In genomic region chrX:68719181-68719903, GRCh38 we compare ENCODE assay signal across 15 cellular contexts.
DNase-seq lines count a peak whose midpoint lies in the region; ATAC-seq, FAIRE-seq and TF ChIP-seq lines count a peak whose summit lies in the region.
"Had no signal": no experiment of that assay in that cellular context is flagged by ENCODE, and none has a peak within 500 bp of the region (broad histone marks: within the 10 kb centered on the region; RNA-seq: fewer than 3 reads in every experiment).

No MANE protein-coding gene starts in this region.

- no peaks in the 10 kb centered on the region for H3K9me3 Mint-ChIP-seq in T-helper 2 cell treated with Interferon-gamma antibody and Interleukin-4, amounts not matched to agents 5 μg/mL and 100 μg/mL, for 36 hours
- H3K9me3 Mint-ChIP-seq: CD4-positive, alpha-beta T cell had no signal

- no peak overlapping the region for H2BK12ac ChIP-seq in neuronal stem cell (ENCODE audit: low read length)

- DNase-seq in heart left ventricle = no peak
- no peak for DNase-seq in left cardiac atrium
- DNase-seq in K562 (ENCODE audit: extremely low read depth in 1 of 4, low spot score in 3 of 4) = no peak
- no peak for DNase-seq in neuronal stem cell (ENCODE audit: low spot score)
- peak; percentile 72 for DNase-seq in spleen
- no peak for DNase-seq in T-helper 2 cell treated with Interferon-gamma antibody and Interleukin-4, amounts not matched to agents 5 μg/mL and 100 μg/mL, for 36 hours (ENCODE audit: low spot score)
- DNase-seq: ACHN; C1 segment of cervical spinal cord; Calu3; CD4-positive, alpha-beta T cell; DMS 273 treated with DMSO at 0.1 percent for 48 hours had no signal

- H3K4me3 Mint-ChIP-seq in T-helper 2 cell treated with Interferon-gamma antibody and Interleukin-4, amounts not matched to agents 5 μg/mL and 100 μg/mL, for 36 hours = no peak overlapping the region
- H3K4me3 Mint-ChIP-seq: B cell; CD4-positive, alpha-beta T cell; GM23338 had no signal

- no peak overlapping the region for H2BK15ac ChIP-seq in neuronal stem cell (ENCODE audit: low read length)

- 67 to 85% (median 77%) methylated on average over 13 to 14 of the region's 14 CpGs for WGBS in heart left ventricle, 4 donors
- WGBS in K562 (ENCODE audit: insufficient coverage, low coverage, missing lambda C conversion rate) = 52% methylated on average over 10 of the region's 14 CpGs
- no CpG with 5 or more reads among the region's 14 CpGs for WGBS in neuronal stem cell (ENCODE audit: extremely low coverage in 2 of 2, insufficient read length in 2 of 2, insufficient replicate concordance in 1 of 2), 2 donors
- WGBS in spleen, 5 donors = 78 to 95% (median 91%) methylated on average over 14 of the region's 14 CpGs

- no peaks in the 10 kb centered on the region for H3K4me1 Mint-ChIP-seq in T-helper 2 cell treated with Interferon-gamma antibody and Interleukin-4, amounts not matched to agents 5 μg/mL and 100 μg/mL, for 36 hours (ENCODE audit: low read depth)
- H3K4me1 Mint-ChIP-seq: B cell had no signal

- H3K27me3 Mint-ChIP-seq in T-helper 2 cell treated with Interferon-gamma antibody and Interleukin-4, amounts not matched to agents 5 μg/mL and 100 μg/mL, for 36 hours (ENCODE audit: low read depth) = no peaks in the 10 kb centered on the region
- H3K27me3 Mint-ChIP-seq: B cell; CD4-positive, alpha-beta T cell had no signal

- H3K27ac Mint-ChIP-seq in T-helper 2 cell treated with Interferon-gamma antibody and Interleukin-4, amounts not matched to agents 5 μg/mL and 100 μg/mL, for 36 hours = no peak overlapping the region
- H3K27ac Mint-ChIP-seq: B cell; CD4-positive, alpha-beta T cell; GM23338 had no signal

- TF ChIP-seq CTCF in heart left ventricle (IDR thresholded peaks at IDR 0.05) (no peak), K562 (IDR thresholded peaks at IDR 0.05 in 2 of 3, conservative IDR thresholded peaks at IDR 0.05 in 1 of 3; ENCODE audit: insufficient read depth in 2 of 3, low read depth in 1 of 3, low read length in 3 of 3) (no peak), spleen (IDR thresholded peaks at IDR 0.05 in 8 of 11, conservative IDR thresholded peaks at IDR 0.05 in 3 of 11) (no peak)

- H3K9me1 ChIP-seq in K562 (ENCODE audit: control insufficient read depth, insufficient read depth, low read length) = no peaks in the 10 kb centered on the region

- H3K79me1 ChIP-seq in neuronal stem cell (ENCODE audit: low read depth, low read length) = no peaks in the 10 kb centered on the region

- no TSS peak for BruUV-seq in K562 (replicated peaks; lab: Mats Ljungman, UMichigan)

- TF ChIP-seq EP300 in K562 (IDR thresholded peaks at IDR 0.05; ENCODE audit: low read length) = no peak

- H4K8ac ChIP-seq in neuronal stem cell (ENCODE audit: low read depth, low read length) = no peak overlapping the region

- no peak overlapping the region for H4K91ac ChIP-seq in neuronal stem cell (ENCODE audit: low read depth, low read length, poor library complexity)

- POLR2A ChIA-PET in K562 (lab: Yijun Ruan, JAX) = interaction anchor here (0.7 kb wide), 2 partner anchors 24 to 234 kb away, joined by 3 read pairs; no protein-coding TSS in a partner anchor

- H3K79me2 ChIP-seq in K562 (ENCODE audit: control insufficient read depth, insufficient read depth, low read length) = no peaks in the 10 kb centered on the region

- FAIRE-seq in K562 (lab: Jason Lieb, UNC) = no peak
- FAIRE-seq: GM18507 had no signal

- no peak overlapping the region for H2AK5ac ChIP-seq in neuronal stem cell (ENCODE audit: low read depth, low read length)

- ATAC-seq in heart left ventricle = peak; percentile 5 to 72 (median 40)
- ATAC-seq in left cardiac atrium = no peak
- ATAC-seq in K562 = no peak
- no peak for ATAC-seq in GM19397 (IDR thresholded peaks at IDR 0.05; ENCODE audit: unreplicated experiment)

- no peak overlapping the region for H3K18ac ChIP-seq in neuronal stem cell (ENCODE audit: low read length)

- H3K4me2 ChIP-seq in K562 (ENCODE audit: insufficient read depth, low read length) = no peak overlapping the region
- no peak overlapping the region for H3K4me2 ChIP-seq in neuronal stem cell (ENCODE audit: insufficient read depth, low read length, poor library complexity, severe bottlenecking)
- H3K4me2 ChIP-seq: GM23338 had no signal

- H3K9ac ChIP-seq in K562 (ENCODE audit: insufficient read depth in 1 of 2, low read depth in 2 of 2, low read length in 2 of 2) (no peak overlapping the region), neuronal stem cell (ENCODE audit: low read depth, low read length, poor library complexity) (no peak overlapping the region)

- TF ChIP-seq POLR2A in heart left ventricle (IDR thresholded peaks at IDR 0.05) (no peak), K562 (conservative IDR thresholded peaks at IDR 0.05) (no peak), spleen (IDR thresholded peaks at IDR 0.05) (no peak)

- H3K27ac ChIP-seq in heart left ventricle (peak overlapping the region in 2 of 12 donors; percentile 22 to 44), K562 (ENCODE audit: extremely low read depth, low read depth, low read length) (no peak overlapping the region), neuronal stem cell (replicated peaks; ENCODE audit: low read length) (no peak overlapping the region), spleen (no peak overlapping the region)

- CTCF ChIA-PET in K562 (lab: Yijun Ruan, JAX; ENCODE audit: low intra/inter-chr PET ratio) = no interaction called here

- H4K20me1 ChIP-seq in K562 (replicated peaks; ENCODE audit: control insufficient read depth, insufficient read depth, low read length) = peaks cover 13% of the 10 kb centered on the region

- H3K36me3 ChIP-seq in heart left ventricle = peaks cover 0 to 64% (median 17%) of the 10 kb centered on the region in 9 donors
- H3K36me3 ChIP-seq in K562 (ENCODE audit: control insufficient read depth, insufficient read depth, low read length) = peaks cover 90% of the 10 kb centered on the region; the same call in 2 of the 3 replicates
- H3K36me3 ChIP-seq in neuronal stem cell (replicated peaks in 1 of 2; ENCODE audit: control insufficient read depth in 2 of 2, insufficient read depth in 2 of 2, low read length in 2 of 2) = no peaks in the 10 kb centered on the region
- peaks cover 0 to 100% (median 5%) of the 10 kb centered on the region in 6 donors for H3K36me3 ChIP-seq in spleen

- no peak for TF ChIP-seq RAD21 in K562 (CRISPR knock-in tag; conservative IDR thresholded peaks at IDR 0.05 in 1 of 2, IDR thresholded peaks at IDR 0.05 in 1 of 2)

- no peak overlapping the region for H2BK5ac ChIP-seq in neuronal stem cell (ENCODE audit: low read length)

- H3K9me3 ChIP-seq in heart left ventricle = no peaks in the 10 kb centered on the region
- no peaks in the 10 kb centered on the region for H3K9me3 ChIP-seq in K562 (replicated peaks; ENCODE audit: control insufficient read depth, insufficient read depth, low read depth, low read length)
- no peaks in the 10 kb centered on the region for H3K9me3 ChIP-seq in neuronal stem cell (replicated peaks in 1 of 2; ENCODE audit: control insufficient read depth in 2 of 2, insufficient read depth in 1 of 2, low read depth in 1 of 2, low read length in 2 of 2)
- no peaks in the 10 kb centered on the region for H3K9me3 ChIP-seq in spleen

- H2BK120ac ChIP-seq in neuronal stem cell (ENCODE audit: low read depth, low read length) = no peak overlapping the region

- H3K4me3 ChIP-seq in heart left ventricle (no peak overlapping the region), K562 (no peak overlapping the region), neuronal stem cell (ENCODE audit: low read length in 2 of 2) (no peak overlapping the region), spleen (no peak overlapping the region)
- H3K4me3 ChIP-seq: GM23338 had no signal

- in situ Hi-C loops in K562 (cut with MboI) = no loop called here

- H3K4me1 ChIP-seq in heart left ventricle (peaks cover 0 to 7% (median 0%) of the 10 kb centered on the region in 12 donors), K562 (replicated peaks in 1 of 2; ENCODE audit: control insufficient read depth in 2 of 2, insufficient read depth in 2 of 2, low read length in 2 of 2) (0 out of 5 replicates have a peak, but pooled peaks cover 0 to 4% of the 10 kb centered on the region in 2 experiments), neuronal stem cell (ENCODE audit: control insufficient read depth in 2 of 2, insufficient read depth in 1 of 2, low read depth in 1 of 2, low read length in 2 of 2) (no peaks in the 10 kb centered on the region), spleen (no peaks in the 10 kb centered on the region)

- H3K14ac ChIP-seq in neuronal stem cell (ENCODE audit: low read length) = peak overlapping the region; percentile 38

- H2AFZ ChIP-seq in K562 (ENCODE audit: low read depth, low read length) (no peak overlapping the region), neuronal stem cell (ENCODE audit: low read length) (no peak overlapping the region)
- H2AFZ ChIP-seq: GM23338 had no signal

- H3K23ac ChIP-seq in neuronal stem cell (ENCODE audit: low read depth, low read length, poor library complexity) = no peak overlapping the region

- peaks cover 0 to 3% (median 0%) of the 10 kb centered on the region in 9 donors for H3K27me3 ChIP-seq in heart left ventricle
- no peaks in the 10 kb centered on the region for H3K27me3 ChIP-seq in K562 (ENCODE audit: control insufficient read depth in 2 of 2, insufficient read depth in 2 of 2, low read length in 2 of 2)
- no peaks in the 10 kb centered on the region for H3K27me3 ChIP-seq in neuronal stem cell (ENCODE audit: control insufficient read depth in 3 of 3, insufficient read depth in 3 of 3, low read depth in 1 of 3, low read length in 3 of 3)
- no peaks in the 10 kb centered on the region for H3K27me3 ChIP-seq in spleen (replicated peaks in 1 of 7)

- intact Hi-C loops in heart left ventricle (cut with DNase I) (loop anchor here in 5 of 10 donors (5.0 to 10.0 kb wide), 5 partner anchors 65 to 525 kb away; no protein-coding TSS in a partner anchor), left cardiac atrium (cut with DNase I) (no loop called here), K562 (cut with micrococcal nuclease) (no loop called here), spleen (cut with DNase I; ENCODE audit: low total_unique reads) (no loop called here)

- no peak overlapping the region for H3K4ac ChIP-seq in neuronal stem cell (ENCODE audit: low read length)

- no peaks in the 10 kb centered on the region for H3K36me3 Mint-ChIP-seq in T-helper 2 cell treated with Interferon-gamma antibody and Interleukin-4, amounts not matched to agents 5 μg/mL and 100 μg/mL, for 36 hours (ENCODE audit: low read depth)

TF ChIP-seq in K562, 482 proteins besides CTCF, POLR2A, EP300 and RAD21:
- TF ChIP-seq POLR2G (IDR thresholded peaks at IDR 0.05; ENCODE audit: low read depth, low read length) (peak; percentile 59), TGIF2 (CRISPR knock-in tag; IDR thresholded peaks at IDR 0.05) (no peak), ZNF316 (IDR thresholded peaks at IDR 0.05) (0 out of 2 replicates have a peak, but pooled peaks have one; percentile 13)

Comparison
In these comparisons a context has a peak if more than half of its experiments do, and no peak if none do; other contexts are left out.
1. ATAC-seq: peak in heart left ventricle (4 of 4); none in left cardiac atrium (0 of 2), K562 (single experiment) and GM19397 (single experiment).